In the genomic region with DNA sequence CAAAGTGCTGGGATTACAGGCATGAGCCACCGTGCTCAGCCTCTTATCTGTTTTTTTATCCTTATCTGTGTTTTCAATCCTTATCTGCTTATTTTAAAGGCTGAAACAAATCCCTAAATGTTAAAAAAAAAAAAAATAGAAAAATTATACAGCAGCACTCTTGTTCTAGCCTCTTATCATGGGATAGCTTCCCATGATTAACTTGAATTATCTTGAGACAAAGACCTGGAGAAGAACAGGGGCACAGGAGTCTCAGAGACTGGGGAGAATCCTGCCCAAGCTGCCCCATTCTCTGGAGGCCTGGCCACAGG, we compare ENCODE assay signal across 3 cellular contexts.
TF ChIP-seq lines count a peak whose summit lies in the region.

No MANE protein-coding gene starts in this region.

TF ChIP-seq in liver, 16 proteins besides CTCF, POLR2A, EP300 and RAD21 (continued from another document):
- TF ChIP-seq, protein P1, sequence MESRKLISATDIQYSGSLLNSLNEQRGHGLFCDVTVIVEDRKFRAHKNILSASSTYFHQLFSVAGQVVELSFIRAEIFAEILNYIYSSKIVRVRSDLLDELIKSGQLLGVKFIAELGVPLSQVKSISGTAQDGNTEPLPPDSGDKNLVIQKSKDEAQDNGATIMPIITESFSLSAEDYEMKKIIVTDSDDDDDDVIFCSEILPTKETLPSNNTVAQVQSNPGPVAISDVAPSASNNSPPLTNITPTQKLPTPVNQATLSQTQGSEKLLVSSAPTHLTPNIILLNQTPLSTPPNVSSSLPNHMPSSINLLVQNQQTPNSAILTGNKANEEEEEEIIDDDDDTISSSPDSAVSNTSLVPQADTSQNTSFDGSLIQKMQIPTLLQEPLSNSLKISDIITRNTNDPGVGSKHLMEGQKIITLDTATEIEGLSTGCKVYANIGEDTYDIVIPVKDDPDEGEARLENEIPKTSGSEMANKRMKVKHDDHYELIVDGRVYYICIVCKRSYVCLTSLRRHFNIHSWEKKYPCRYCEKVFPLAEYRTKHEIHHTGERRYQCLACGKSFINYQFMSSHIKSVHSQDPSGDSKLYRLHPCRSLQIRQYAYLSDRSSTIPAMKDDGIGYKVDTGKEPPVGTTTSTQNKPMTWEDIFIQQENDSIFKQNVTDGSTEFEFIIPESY (IDR thresholded peaks at IDR 0.05) = no peak
- TF ChIP-seq NR2F2 (IDR thresholded peaks at IDR 0.05) = no peak
TF ChIP-seq in liver: peak in this region for 0.

TF ChIP-seq in HepG2, 621 proteins besides CTCF, POLR2A, EP300 and RAD21 (continued from another document):
- TF ChIP-seq, protein P2, sequence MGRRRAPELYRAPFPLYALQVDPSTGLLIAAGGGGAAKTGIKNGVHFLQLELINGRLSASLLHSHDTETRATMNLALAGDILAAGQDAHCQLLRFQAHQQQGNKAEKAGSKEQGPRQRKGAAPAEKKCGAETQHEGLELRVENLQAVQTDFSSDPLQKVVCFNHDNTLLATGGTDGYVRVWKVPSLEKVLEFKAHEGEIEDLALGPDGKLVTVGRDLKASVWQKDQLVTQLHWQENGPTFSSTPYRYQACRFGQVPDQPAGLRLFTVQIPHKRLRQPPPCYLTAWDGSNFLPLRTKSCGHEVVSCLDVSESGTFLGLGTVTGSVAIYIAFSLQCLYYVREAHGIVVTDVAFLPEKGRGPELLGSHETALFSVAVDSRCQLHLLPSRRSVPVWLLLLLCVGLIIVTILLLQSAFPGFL (CRISPR knock-in tag; IDR thresholded peaks at IDR 0.05) = no peak
- no peak for TF ChIP-seq HDAC1 (CRISPR knock-in tag; IDR thresholded peaks at IDR 0.05)
- no peak for TF ChIP-seq CBX1 (IDR thresholded peaks at IDR 0.05; ENCODE audit: low read depth)
- no peak for TF ChIP-seq MTA3 (CRISPR knock-in tag; IDR thresholded peaks at IDR 0.05)
- no peak for TF ChIP-seq ZFP41 (CRISPR knock-in tag; IDR thresholded peaks at IDR 0.05; ENCODE audit: borderline replicate concordance)
TF ChIP-seq in HepG2: peak in this region for 0.

TF ChIP-seq in WTC11, 78 proteins besides CTCF, POLR2A, EP300 and RAD21 (continued from another document):
- no peak for TF ChIP-seq ZBTB21 (CRISPR knock-in tag; IDR thresholded peaks at IDR 0.05; ENCODE audit: borderline replicate concordance)
- no peak for TF ChIP-seq ESRRA (CRISPR knock-in tag; IDR thresholded peaks at IDR 0.05; ENCODE audit: borderline replicate concordance)
